15 cellular contexts compared by ENCODE assay signal in the genomic region with DNA sequence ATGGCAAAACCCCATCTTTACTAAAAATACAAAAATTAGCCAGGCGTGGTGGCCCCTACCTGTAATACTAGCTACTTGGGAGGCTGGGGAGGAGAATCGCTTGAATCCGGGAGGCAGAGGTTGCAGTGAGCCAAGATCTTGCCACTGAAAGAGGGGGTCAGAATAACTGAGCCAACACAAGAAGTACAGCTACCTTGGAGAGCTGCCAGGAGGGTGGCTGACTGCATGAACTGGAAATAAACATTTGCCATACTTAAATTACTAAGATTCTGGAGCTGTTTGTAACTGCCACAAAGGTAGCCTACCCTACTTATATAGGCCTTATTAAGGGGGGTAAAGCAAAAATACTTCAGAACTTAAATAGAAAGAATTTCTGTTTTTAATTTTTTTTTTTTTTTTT. TPM values are rescaled to one million over a fixed set of nuclear protein-coding genes. Genes with fewer than 3 reads are reported as not detected.
DNase-seq lines count a peak whose midpoint lies in the region; ATAC-seq and TF ChIP-seq lines count a peak whose summit lies in the region.
"Had no signal": no experiment of that assay in that cellular context is flagged by ENCODE, and none has a peak within 500 bp of the region (broad histone marks: within the 10 kb centered on the region; RNA-seq: fewer than 3 reads in every experiment).

No MANE protein-coding gene starts in this region.

- TF ChIP-seq CTCF in brain microvascular endothelial cell (IDR thresholded peaks at IDR 0.05; ENCODE audit: low read depth, low read length, missing control alignments), result no peak

- no peaks in the 10 kb centered on the region for H3K4me1 ChIP-seq in GM23248 (ENCODE audit: insufficient read depth)

- H3K27me3 ChIP-seq in GM23248 (replicated peaks; ENCODE audit: insufficient read depth) (no peaks in the 10 kb centered on the region), brain microvascular endothelial cell (replicated peaks) (no peaks in the 10 kb centered on the region)

- no peaks in the 10 kb centered on the region for H3K9me2 ChIP-seq in GM23248 (ENCODE audit: insufficient read depth)

- 87 to 95% methylated on average over 3 of the region's 3 CpGs for WGBS in GM23248 (ENCODE audit: low coverage in 1 of 2, low lambda C conversion rate in 2 of 2, missing lambda C conversion rate in 2 of 2), 2 experiments

- H3K4me2 ChIP-seq in GM23248 (ENCODE audit: unreplicated experiment), result no peak overlapping the region

- no peaks in the 10 kb centered on the region for H3K9me3 ChIP-seq in GM23248 (ENCODE audit: low read depth)

- H3K9ac ChIP-seq in GM23248, result no peak overlapping the region

- H2AFZ ChIP-seq in GM23248, result no peak overlapping the region

- ATAC-seq in GM18519 (IDR thresholded peaks at IDR 0.05; ENCODE audit: low FRiP score, unreplicated experiment), result no peak

- in situ Hi-C loops in GM23248 (cut with MboI) (no loop called here), brain microvascular endothelial cell (cut with HindIII; ENCODE audit: low pct_ligation_motif_present, low sequenced_read_pairs) (no loop called here)

- peak; percentile 34 for DNase-seq in GM23248
- peak; percentile 75 for DNase-seq in M059J (ENCODE audit: low read depth)
- DNase-seq in brain microvascular endothelial cell, result peak; percentile 19
- peak; percentile 58 for DNase-seq in iris pigment epithelial cell (ENCODE audit: low read depth)
- DNase-seq in SIG-M5 (lab: John Stamatoyannopoulos, UW), result no peak
- no peak for DNase-seq in NCI-H187 treated with DMSO at 0.1 percent for 48 hours (lab: John Stamatoyannopoulos, UW)
- DNase-seq: activated CD4-positive, CD25-positive, alpha-beta regulatory T cell treated with anti-CD3 and anti-CD28 coated beads, Interleukin-2, amount 50 U/mL, for 72 hours; activated gamma-delta T cell; DMS53; NCI-H2029 treated with DMSO at 0.1 percent for 48 hours; NCI-H82; retina had no signal

- H3K79me2 ChIP-seq in GM23248 (ENCODE audit: insufficient read depth), result no peaks in the 10 kb centered on the region

- H3K27ac ChIP-seq in GM23248, result no peak overlapping the region
- H3K27ac ChIP-seq in brain microvascular endothelial cell, result no peak overlapping the region
- H3K27ac ChIP-seq: RWPE1 had no signal

- H3K4me3 ChIP-seq in GM23248 (no peak overlapping the region), brain microvascular endothelial cell (ENCODE audit: low read depth, low read length) (no peak overlapping the region)
- H3K4me3 ChIP-seq: lung had no signal

- H3K36me3 ChIP-seq in GM23248 (ENCODE audit: low read depth) (no peaks in the 10 kb centered on the region), brain microvascular endothelial cell (replicated peaks) (no peaks in the 10 kb centered on the region)

- no peaks in the 10 kb centered on the region for H4K20me1 ChIP-seq in GM23248 (ENCODE audit: insufficient read depth)

- H3F3A ChIP-seq in GM23248 (ENCODE audit: insufficient read depth), result no peaks in the 10 kb centered on the region

RNA-seq across cellular contexts. Expression of a gene that starts 15.4 kb away (rescaled TPM):
- 4.8 TPM in 2 replicates for total RNA-seq in GM23248 (2014; rRNA removed; shearing (Covaris generic))
- 6.4 and 7.2 TPM in 2 replicates for polyA plus RNA-seq in GM23248 (2016; fragmentation: Nextera tagmentation; extraction: Ambion mirVana)
- total RNA-seq in M059J (2014; rRNA removed; shearing (Covaris generic)), result 7.6 and 21.9 TPM in 2 replicates

Comparison
In these comparisons a context has a peak if more than half of its experiments do, and no peak if none do; other contexts are left out.
1. DNase-seq: peak in GM23248 (single experiment), M059J (single experiment), brain microvascular endothelial cell (single experiment) and iris pigment epithelial cell (single experiment); none in SIG-M5 (single experiment) and NCI-H187 treated with DMSO at 0.1 percent for 48 hours (single experiment).